Comparison of ENCODE assay signal across 8 cellular contexts in the genomic region with DNA sequence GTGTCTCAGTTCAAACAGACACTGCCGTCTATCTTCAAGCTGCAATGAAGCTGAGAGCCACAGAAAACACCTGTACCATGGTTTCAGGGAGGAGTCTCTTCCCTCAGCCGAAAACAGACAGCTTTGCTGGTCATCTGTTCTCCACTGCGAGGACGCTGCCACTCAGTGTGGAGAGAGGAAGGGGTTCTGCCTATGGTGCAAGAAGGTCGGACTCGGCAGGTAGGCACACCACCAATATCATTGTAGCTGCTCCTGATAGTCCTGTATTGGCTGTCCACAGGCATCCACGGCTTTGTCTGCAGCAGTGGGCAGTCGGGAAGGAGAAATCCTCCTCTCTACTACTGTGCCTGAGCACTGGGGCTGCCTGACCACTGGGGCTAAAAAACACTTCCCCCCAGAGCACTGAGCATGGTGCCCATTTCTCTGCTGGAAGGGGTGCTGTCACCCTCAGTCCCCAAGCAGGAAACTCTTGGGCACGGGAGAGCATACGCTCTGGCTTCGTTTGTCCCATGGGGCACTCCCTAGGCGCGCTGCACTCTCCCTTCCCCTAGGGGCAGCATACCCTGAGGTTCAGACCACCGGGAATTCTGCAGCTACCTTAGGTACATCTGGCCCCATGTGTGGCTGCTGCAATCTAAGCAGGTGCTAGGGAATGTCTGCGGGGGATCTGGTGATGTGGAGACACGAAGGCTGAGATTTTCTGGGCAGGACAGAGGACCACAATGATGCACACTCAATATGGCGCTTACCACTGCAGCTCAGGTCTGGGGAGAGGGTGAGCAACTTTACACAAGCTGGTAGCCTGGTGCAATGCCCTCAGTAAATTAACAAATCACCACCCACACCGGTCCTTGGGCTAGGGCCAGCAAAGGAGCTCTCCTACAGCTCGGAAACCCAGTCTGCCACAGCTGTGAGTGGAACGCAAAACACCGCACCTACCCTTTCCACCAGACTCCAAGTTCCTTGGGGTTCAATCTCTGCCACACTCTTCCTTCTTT.
DNase-seq lines count a peak whose midpoint lies in the region; ATAC-seq and TF ChIP-seq lines count a peak whose summit lies in the region.

No MANE protein-coding gene starts in this region.

- WGBS in right lobe of liver (ENCODE audit: insufficient coverage, low coverage, low lambda C conversion rate, missing lambda C conversion rate), result 40% methylated on average over 13 of the region's 21 CpGs

- H3K4me1 Mint-ChIP-seq in activated naive CD8-positive, alpha-beta T cell (ENCODE audit: low read depth), result no peaks in the 10 kb centered on the region

- H3K27me3 Mint-ChIP-seq in activated naive CD8-positive, alpha-beta T cell, result no peaks in the 10 kb centered on the region

- H3K9me3 ChIP-seq in ES-I3 (ENCODE audit: control insufficient read depth, insufficient read depth, low read length), result no peaks in the 10 kb centered on the region
- no peaks in the 10 kb centered on the region for H3K9me3 ChIP-seq in right lobe of liver

- H3K36me3 Mint-ChIP-seq in activated naive CD8-positive, alpha-beta T cell, result no peaks in the 10 kb centered on the region

- H3K4me3 ChIP-seq in right lobe of liver, result peak overlapping the region in 2 of 3 donors; percentile 35 to 45

- no peaks in the 10 kb centered on the region for H3K36me3 ChIP-seq in ES-I3 (ENCODE audit: insufficient read depth, low read length)
- H3K36me3 ChIP-seq in right lobe of liver, result no peaks in the 10 kb centered on the region

- no peaks in the 10 kb centered on the region for H3K4me1 ChIP-seq in ES-I3 (ENCODE audit: insufficient read depth, low read length)
- no peaks in the 10 kb centered on the region for H3K4me1 ChIP-seq in right lobe of liver

- H3K27me3 ChIP-seq in right lobe of liver, result no peaks in the 10 kb centered on the region

- intact Hi-C loops in right lobe of liver (cut with DNase I), result no loop called here

- no peaks in the 10 kb centered on the region for H3K9me3 Mint-ChIP-seq in activated naive CD8-positive, alpha-beta T cell (ENCODE audit: low read depth)

- peak; percentile 21 for ATAC-seq in GM21390 (IDR thresholded peaks at IDR 0.05; ENCODE audit: unreplicated experiment)
- peak; percentile 63 to 72 (median 68) for ATAC-seq in right lobe of liver

- H3K27ac Mint-ChIP-seq in activated naive CD8-positive, alpha-beta T cell, result no peak overlapping the region

- H3K4me3 Mint-ChIP-seq in activated naive CD8-positive, alpha-beta T cell, result peak overlapping the region; percentile 64

- peak in 1 of 4 donors; percentile 32 for TF ChIP-seq CTCF in right lobe of liver (IDR thresholded peaks at IDR 0.05)

- DNase-seq in HPDE6-E6E7 (ENCODE audit: extremely low spot score) (peak; percentile 15), right lobe of liver (peak; percentile 19 to 40 (median 39)), NCI-H2107 treated with DMSO at 0.1 percent for 48 hours (lab: John Stamatoyannopoulos, UW; ENCODE audit: unreplicated experiment) (no peak), T1000 (lab: John Stamatoyannopoulos, UW) (no peak)
- DNase-seq in stimulated activated CD4-positive, alpha-beta T cell treated with anti-CD3 and anti-CD28 coated beads, Interleukin-2, amount 100 ng/mL, for 24 hours, result no peak

- peak overlapping the region; percentile 78 for H3K9ac ChIP-seq in ES-I3 (ENCODE audit: low read depth, low read length)

- no peak overlapping the region for H3K27ac ChIP-seq in right lobe of liver

- TF ChIP-seq POLR2A in right lobe of liver (IDR thresholded peaks at IDR 0.05), result no peak

Comparison
In these comparisons a context has a peak if more than half of its experiments do, and no peak if none do; other contexts are left out.
1. DNase-seq: peak in HPDE6-E6E7 (single experiment) and right lobe of liver (3 of 3); none in NCI-H2107 treated with DMSO at 0.1 percent for 48 hours (single experiment), stimulated activated CD4-positive, alpha-beta T cell treated with anti-CD3 and anti-CD28 coated beads, Interleukin-2, amount 100 ng/mL, for 24 hours (0 of 2) and T1000 (single experiment).